In genomic region chr5:109409061-109409843, GRCh38 we compare ENCODE assay signal across 8 cellular contexts. TPM values are rescaled to one million over a fixed set of nuclear protein-coding genes. Genes with fewer than 3 reads are reported as not detected.
DNase-seq lines count a peak whose midpoint lies in the region; ATAC-seq and TF ChIP-seq lines count a peak whose summit lies in the region.

No MANE protein-coding gene starts in this region.

- WGBS in tibial nerve, 2 donors: 0 to 1% methylated on average over 31 to 44 of the region's 50 CpGs

- peak overlapping the region; percentile 48; the same call in 1 of the 2 replicates for H2AFZ ChIP-seq in KMS-11 (ENCODE audit: low read depth)
- peak overlapping the region; percentile 87 for H2AFZ ChIP-seq in parathyroid adenoma

- no peaks in the 10 kb centered on the region for H4K20me1 ChIP-seq in KMS-11 (ENCODE audit: insufficient read depth)

- H3K4me3 ChIP-seq in KMS-11 (IDR thresholded peaks at IDR 0.05; ENCODE audit: insufficient read depth, low read depth, low read length) (peak overlapping the region; percentile 14), SK-N-MC (peak overlapping the region; percentile 92), parathyroid adenoma (ENCODE audit: low read depth, low read length) (peak overlapping the region; percentile 76), tibial nerve (peak overlapping the region; percentile 73 to 93 (median 84))

- no peaks in the 10 kb centered on the region for H3K27me3 ChIP-seq in KMS-11 (ENCODE audit: insufficient read depth, low read depth)
- no peaks in the 10 kb centered on the region for H3K27me3 ChIP-seq in parathyroid adenoma (ENCODE audit: control insufficient read depth, insufficient read depth, low read length)
- no peaks in the 10 kb centered on the region for H3K27me3 ChIP-seq in tibial nerve

- DNase-seq in ELF-1 (ENCODE audit: low read depth, low spot score) (peak; percentile 78), SK-N-MC (ENCODE audit: low read depth, low spot score) (no peak), head of caudate nucleus (peak; percentile 49 to 91 (median 78)), tibial nerve (ENCODE audit: low spot score in 2 of 2) (peak; percentile 39 to 72)

- H3K27ac ChIP-seq in KMS-11 (peak overlapping the region; percentile 89), SK-N-MC (peak overlapping the region; percentile 85), parathyroid adenoma (peak overlapping the region; percentile 98), tibial nerve (peak overlapping the region; percentile 97 to 99 (median 98))

- no peaks in the 10 kb centered on the region for H3K27me3 Mint-ChIP-seq in activated naive CD4-positive, alpha-beta T cell treated with anti-CD3 and anti-CD28 coated beads, Interleukin-2, amount 50 U/mL, for 24 hours

- peaks cover 57% of the 10 kb centered on the region for H3K4me1 Mint-ChIP-seq in activated naive CD4-positive, alpha-beta T cell treated with anti-CD3 and anti-CD28 coated beads, Interleukin-2, amount 50 U/mL, for 24 hours

- H3K79me2 ChIP-seq in KMS-11 (ENCODE audit: insufficient read depth, low read depth) (peaks cover 44% of the 10 kb centered on the region), parathyroid adenoma (peaks cover 27% of the 10 kb centered on the region)

- peaks cover 4% of the 10 kb centered on the region; the same call in 1 of the 2 replicates for H3K9me3 ChIP-seq in SK-N-MC (ENCODE audit: low read depth, low read length)
- no peaks in the 10 kb centered on the region for H3K9me3 ChIP-seq in parathyroid adenoma (ENCODE audit: control insufficient read depth, low read length)
- H3K9me3 ChIP-seq in tibial nerve: no peaks in the 10 kb centered on the region

- peaks cover 3% of the 10 kb centered on the region for H3K9me3 Mint-ChIP-seq in activated naive CD4-positive, alpha-beta T cell treated with anti-CD3 and anti-CD28 coated beads, Interleukin-2, amount 50 U/mL, for 24 hours

- H3K4me1 ChIP-seq in KMS-11 (ENCODE audit: low read depth, poor library complexity, severe bottlenecking) (peaks cover 58% of the 10 kb centered on the region), parathyroid adenoma (peaks cover 12% of the 10 kb centered on the region), tibial nerve (peaks cover 0 to 68% (median 25%) of the 10 kb centered on the region in 4 donors)

- intact Hi-C loops in head of caudate nucleus (cut with DNase I): no loop called here

- TF ChIP-seq CTCF in KMS-11 (conservative IDR thresholded peaks at IDR 0.05; ENCODE audit: low read depth, low read length) (no peak), parathyroid adenoma (IDR thresholded peaks at IDR 0.05) (no peak), tibial nerve (IDR thresholded peaks at IDR 0.05) (no peak)

- peak overlapping the region; percentile 74 for H3K9ac ChIP-seq in KMS-11
- peak overlapping the region; percentile 79 for H3K9ac ChIP-seq in SK-N-MC (ENCODE audit: insufficient read length)
- H3K9ac ChIP-seq in parathyroid adenoma: peak overlapping the region; percentile 99

- H3K4me3 Mint-ChIP-seq in activated naive CD4-positive, alpha-beta T cell treated with anti-CD3 and anti-CD28 coated beads, Interleukin-2, amount 50 U/mL, for 24 hours: peak overlapping the region; percentile 95

- H3K4me2 ChIP-seq in KMS-11 (peak overlapping the region; percentile 84; the same call in 1 of the 2 replicates), parathyroid adenoma (ENCODE audit: low read length) (peak overlapping the region; percentile 84)

- peak in 1 of 2 donors; percentile 82 for TF ChIP-seq EP300 in tibial nerve (IDR thresholded peaks at IDR 0.05)

- peak; percentile 5 to 19 for TF ChIP-seq POLR2A in tibial nerve (IDR thresholded peaks at IDR 0.05)

- no peaks in the 10 kb centered on the region for H3K36me3 ChIP-seq in KMS-11 (ENCODE audit: insufficient read depth)
- H3K36me3 ChIP-seq in SK-N-MC (ENCODE audit: insufficient read depth, low read length): peaks cover 11% of the 10 kb centered on the region; the same call in 1 of the 2 replicates
- H3K36me3 ChIP-seq in parathyroid adenoma (ENCODE audit: control insufficient read depth, insufficient read depth, low read length): no peaks in the 10 kb centered on the region
- H3K36me3 ChIP-seq in tibial nerve: peaks cover 0 to 5% (median 0%) of the 10 kb centered on the region in 3 donors

- H3K27ac Mint-ChIP-seq in activated naive CD4-positive, alpha-beta T cell treated with anti-CD3 and anti-CD28 coated beads, Interleukin-2, amount 50 U/mL, for 24 hours: peak overlapping the region; percentile 98

- H3K36me3 Mint-ChIP-seq in activated naive CD4-positive, alpha-beta T cell treated with anti-CD3 and anti-CD28 coated beads, Interleukin-2, amount 50 U/mL, for 24 hours: peaks cover 2% of the 10 kb centered on the region

- ATAC-seq in GM21825 (IDR thresholded peaks at IDR 0.05; ENCODE audit: unreplicated experiment): peak; percentile 27

RNA-seq across cellular contexts. Expression of gene PJA2, which starts 0.5 kb away (rescaled TPM):
- 100 to 1,000 TPM in 3 of 4 donors, 10 to 100 TPM in 1; 95.4 to 159 (median 134) TPM for total RNA-seq in tibial nerve

Comparison
In these comparisons a context has a peak if more than half of its experiments do, and no peak if none do; other contexts are left out.
1. H3K4me3 ChIP-seq: peak in every context shown above with its lines; median percentile 92 in SK-N-MC; 84 in tibial nerve; 76 in parathyroid adenoma; 14 in KMS-11.